9 cellular contexts compared by ENCODE assay signal in genomic region chr12:20492251-20492728, GRCh38.
DNase-seq lines count a peak whose midpoint lies in the region; ATAC-seq lines count a peak whose summit lies in the region.
"Had no signal": no experiment of that assay in that cellular context is flagged by ENCODE, and none has a peak within 500 bp of the region (broad histone marks: within the 10 kb centered on the region; RNA-seq: fewer than 3 reads in every experiment).

No MANE protein-coding gene starts in this region.

- no peaks in the 10 kb centered on the region for H3K79me2 ChIP-seq in trophoblast cell (ENCODE audit: control insufficient read depth, insufficient read depth, low read length, poor library complexity)

- H2BK5ac ChIP-seq in trophoblast cell (ENCODE audit: low read depth, low read length, poor library complexity): no peak overlapping the region

- H3K36me3 Mint-ChIP-seq in activated naive CD8-positive, alpha-beta T cell treated with anti-CD3 and anti-CD28 coated beads for 36 hours: no peaks in the 10 kb centered on the region

- H3K4me1 Mint-ChIP-seq in activated naive CD8-positive, alpha-beta T cell treated with anti-CD3 and anti-CD28 coated beads for 36 hours: peaks cover 3% of the 10 kb centered on the region

- WGBS in trophoblast cell (ENCODE audit: extremely low coverage, insufficient coverage, insufficient read length): no CpG with 5 or more reads among the region's 4 CpGs

- H3K27ac ChIP-seq in trophoblast cell (ENCODE audit: low read depth, low read length): no peak overlapping the region

- no peaks in the 10 kb centered on the region for H3K27me3 ChIP-seq in trophoblast cell (ENCODE audit: insufficient read depth, low read length)
- H3K27me3 ChIP-seq: heart right ventricle had no signal

- H3K4me1 ChIP-seq in trophoblast cell (ENCODE audit: control insufficient read depth in 1 of 2, insufficient read depth in 2 of 2, low read length in 2 of 2): peaks cover 3 to 7% of the 10 kb centered on the region in 2 experiments

- peak overlapping the region; percentile 48 for H4K91ac ChIP-seq in trophoblast cell (ENCODE audit: low read depth, low read length)

- H3K9ac ChIP-seq in trophoblast cell (ENCODE audit: low read length): no peak overlapping the region

- no peak overlapping the region for H2AK5ac ChIP-seq in trophoblast cell (ENCODE audit: low read length)

- H3K27me3 Mint-ChIP-seq in activated naive CD8-positive, alpha-beta T cell treated with anti-CD3 and anti-CD28 coated beads for 36 hours: peaks cover 5% of the 10 kb centered on the region

- H3K4me3 ChIP-seq in trophoblast cell (ENCODE audit: low read depth, low read length): no peak overlapping the region
- H3K4me3 ChIP-seq: heart right ventricle had no signal

- no peak overlapping the region for H3K14ac ChIP-seq in trophoblast cell (ENCODE audit: low read length)

- H3K79me1 ChIP-seq in trophoblast cell (ENCODE audit: low read length): peaks cover 4% of the 10 kb centered on the region

- no peak overlapping the region for H2BK120ac ChIP-seq in trophoblast cell (ENCODE audit: insufficient read depth, low read length, poor library complexity)

- peak overlapping the region; percentile 3 for H3K27ac Mint-ChIP-seq in activated naive CD8-positive, alpha-beta T cell treated with anti-CD3 and anti-CD28 coated beads for 36 hours

- no peaks in the 10 kb centered on the region for H3K36me3 ChIP-seq in trophoblast cell (ENCODE audit: control insufficient read depth in 1 of 2, insufficient read depth in 2 of 2, low read length in 2 of 2)
- H3K36me3 ChIP-seq: heart right ventricle had no signal

- H2BK12ac ChIP-seq in trophoblast cell (ENCODE audit: low read length): peak overlapping the region; percentile 22

- H3K4ac ChIP-seq in trophoblast cell (ENCODE audit: low read depth, low read length): no peak overlapping the region

- peak overlapping the region; percentile 54 for H4K8ac ChIP-seq in trophoblast cell (ENCODE audit: low read depth, low read length)

- no peaks in the 10 kb centered on the region for H3K9me3 Mint-ChIP-seq in activated naive CD8-positive, alpha-beta T cell treated with anti-CD3 and anti-CD28 coated beads for 36 hours

- no peak overlapping the region for H3K4me2 ChIP-seq in trophoblast cell (ENCODE audit: low read length)

- no peaks in the 10 kb centered on the region for H3K9me3 ChIP-seq in trophoblast cell (ENCODE audit: insufficient read depth, low read depth, low read length)
- H3K9me3 ChIP-seq: heart right ventricle had no signal

- no peak overlapping the region for H4K12ac ChIP-seq in trophoblast cell (ENCODE audit: low read depth, low read length)

- H3K18ac ChIP-seq in trophoblast cell (ENCODE audit: low read length): peak overlapping the region; percentile 63

- ATAC-seq in activated CD4-positive, CD25-positive, alpha-beta regulatory T cell treated with anti-CD3 and anti-CD28 coated beads, Interleukin-2, amount 50 U/mL, for 24 hours: peak; percentile 32 to 41
- ATAC-seq in HG03159 (IDR thresholded peaks at IDR 0.05; ENCODE audit: unreplicated experiment) (no peak), GM21528 (IDR thresholded peaks at IDR 0.05; ENCODE audit: low FRiP score, unreplicated experiment) (no peak), HG02763 (IDR thresholded peaks at IDR 0.05; ENCODE audit: unreplicated experiment) (no peak)

- no peak overlapping the region for H3K23ac ChIP-seq in trophoblast cell (ENCODE audit: low read length)

- H3K4me3 Mint-ChIP-seq in activated naive CD8-positive, alpha-beta T cell treated with anti-CD3 and anti-CD28 coated beads for 36 hours: no peak overlapping the region

- H2AFZ ChIP-seq in trophoblast cell (ENCODE audit: insufficient read depth, low read length, poor library complexity): no peak overlapping the region

- no peak for DNase-seq in activated CD4-positive, CD25-positive, alpha-beta regulatory T cell treated with anti-CD3 and anti-CD28 coated beads, Interleukin-2, amount 50 U/mL, for 72 hours
- DNase-seq in M059J (ENCODE audit: low read depth) (peak; percentile 95), trophoblast cell (no peak)
- DNase-seq in activated naive CD8-positive, alpha-beta T cell treated with anti-CD3 and anti-CD28 coated beads for 36 hours: peak; percentile 25
- DNase-seq: heart right ventricle had no signal

Comparison
In these comparisons a context has a peak if more than half of its experiments do, and no peak if none do; other contexts are left out.
1. ATAC-seq: peak in activated CD4-positive, CD25-positive, alpha-beta regulatory T cell treated with anti-CD3 and anti-CD28 coated beads, Interleukin-2, amount 50 U/mL, for 24 hours (2 of 2); none in HG03159 (single experiment), GM21528 (single experiment) and HG02763 (single experiment).
2. DNase-seq: peak in M059J (single experiment) and activated naive CD8-positive, alpha-beta T cell treated with anti-CD3 and anti-CD28 coated beads for 36 hours (single experiment); none in activated CD4-positive, CD25-positive, alpha-beta regulatory T cell treated with anti-CD3 and anti-CD28 coated beads, Interleukin-2, amount 50 U/mL, for 72 hours (single experiment) and trophoblast cell (0 of 2).